ENCODE assay signal across 18 cellular contexts in the genomic region with DNA sequence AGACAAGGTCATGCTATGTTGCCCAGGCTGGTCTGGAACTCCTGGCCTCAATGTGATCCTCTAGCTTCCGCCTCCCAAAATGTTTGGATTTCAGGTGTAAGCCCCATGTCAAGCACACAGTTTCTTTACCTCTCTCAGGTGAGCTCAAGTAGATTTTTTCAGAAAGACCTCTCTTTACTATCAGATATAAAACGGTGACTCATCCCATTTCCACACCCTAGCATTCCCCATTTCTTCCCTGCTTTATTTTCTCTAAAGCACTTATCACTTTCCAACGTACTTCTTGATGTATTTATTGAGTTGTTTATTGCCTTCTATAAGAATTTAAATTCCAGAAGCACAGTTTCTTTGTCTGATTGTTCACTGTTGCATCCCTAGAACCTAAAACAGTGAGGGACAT. TPM values are rescaled to one million over a fixed set of nuclear protein-coding genes. Genes with fewer than 3 reads are reported as not detected.
DNase-seq lines count a peak whose midpoint lies in the region; ATAC-seq, FAIRE-seq and TF ChIP-seq lines count a peak whose summit lies in the region.
"Had no signal": no experiment of that assay in that cellular context is flagged by ENCODE, and none has a peak within 500 bp of the region (broad histone marks: within the 10 kb centered on the region; RNA-seq: fewer than 3 reads in every experiment).

No MANE protein-coding gene starts in this region.

- H3K4me3 ChIP-seq in A549: no peak overlapping the region
- H3K4me3 ChIP-seq in K562: no peak overlapping the region
- no peak overlapping the region for H3K4me3 ChIP-seq in keratinocyte (ENCODE audit: control insufficient read depth in 2 of 3, extremely low read depth in 1 of 3, insufficient read depth in 2 of 3, low read depth in 1 of 3, low read length in 3 of 3)
- H3K4me3 ChIP-seq in HepG2 (replicated peaks in 1 of 3; ENCODE audit: insufficient read depth in 1 of 3, low read depth in 2 of 3, low read length in 3 of 3): no peak overlapping the region

- no peak for ATAC-seq in A549
- ATAC-seq in K562: no peak
- no peak for ATAC-seq in HepG2
- ATAC-seq: Right ventricle myocardium inferior, SK-N-SH treated with all-trans-retinoic acid at 6 μM for 48 hours had no signal

- DNase-seq in A549 (ENCODE audit: low read depth in 1 of 2, low spot score in 1 of 2) (no peak), HT-29 (ENCODE audit: low spot score) (peak; percentile 22), K562 (ENCODE audit: extremely low read depth in 1 of 4, low spot score in 3 of 4) (no peak), keratinocyte (ENCODE audit: low read depth, low spot score) (no peak), NCI-H1048 (lab: John Stamatoyannopoulos, UW) (no peak), HepG2 (ENCODE audit: low spot score) (no peak), progenitor cell of endocrine pancreas (ENCODE audit: low spot score, unreplicated experiment) (no peak), G401 (ENCODE audit: low spot score) (no peak)
- DNase-seq: DMS79 treated with DMSO at 0.1 percent for 48 hours, GDM1, IMR-90, NCI-H1694, NCI-H2107, NCI-H345 had no signal

- H3K27me3 Mint-ChIP-seq in progenitor cell of endocrine pancreas: no peaks in the 10 kb centered on the region

- BruUV-seq in K562 (replicated peaks; lab: Mats Ljungman, UMichigan): no TSS peak
- BruUV-seq in HepG2 (replicated peaks; lab: Mats Ljungman, UMichigan): no TSS peak

- H3K36me3 ChIP-seq in K562 (ENCODE audit: control insufficient read depth, insufficient read depth, low read length) (peaks cover 13% of the 10 kb centered on the region; the same call in 2 of the 3 replicates), keratinocyte (ENCODE audit: control insufficient read depth in 2 of 2, extremely low read depth in 1 of 2, insufficient read depth in 2 of 2, low read length in 2 of 2) (peaks cover 1 to 2% of the 10 kb centered on the region in 2 experiments), HepG2 (replicated peaks in 1 of 2; ENCODE audit: control insufficient read depth in 1 of 2, insufficient read depth in 2 of 2, low read length in 2 of 2) (peaks cover 1 to 2% of the 10 kb centered on the region in 2 experiments; a peak in 1 of 5 replicates)

- H3K9me1 ChIP-seq in K562 (ENCODE audit: control insufficient read depth, insufficient read depth, low read length) (no peaks in the 10 kb centered on the region), keratinocyte (ENCODE audit: control insufficient read depth, extremely low read depth, insufficient read depth, low read length) (no peaks in the 10 kb centered on the region)

- peaks cover 50% of the 10 kb centered on the region for H3K79me2 ChIP-seq in K562 (ENCODE audit: control insufficient read depth, insufficient read depth, low read length)
- H3K79me2 ChIP-seq in keratinocyte (ENCODE audit: control insufficient read depth, insufficient read depth, low read length): peaks cover 52% of the 10 kb centered on the region
- peaks cover 42% of the 10 kb centered on the region for H3K79me2 ChIP-seq in HepG2 (ENCODE audit: insufficient read depth, low read length)

- H3K27ac ChIP-seq in A549 (no peak overlapping the region), K562 (ENCODE audit: extremely low read depth, low read depth, low read length) (no peak overlapping the region), keratinocyte (ENCODE audit: control insufficient read depth, insufficient read depth, low read length) (peak overlapping the region; percentile 6), HepG2 (ENCODE audit: extremely low read length, insufficient read depth, low read length) (no peak overlapping the region)
- H3K27ac ChIP-seq: C4-2B had no signal

- H3K9me3 ChIP-seq in A549 (no peaks in the 10 kb centered on the region), K562 (replicated peaks; ENCODE audit: control insufficient read depth, insufficient read depth, low read depth, low read length) (no peaks in the 10 kb centered on the region), keratinocyte (ENCODE audit: control insufficient read depth, low read depth, low read length) (no peaks in the 10 kb centered on the region), HepG2 (ENCODE audit: low read length) (no peaks in the 10 kb centered on the region)

- 74% methylated on average over 3 of the region's 3 CpGs for WGBS in A549 (ENCODE audit: missing lambda C conversion rate)
- WGBS in K562 (ENCODE audit: insufficient coverage, low coverage, missing lambda C conversion rate): 45% methylated on average over 3 of the region's 3 CpGs
- WGBS in HepG2 (ENCODE audit: low lambda C conversion rate): 94% methylated on average over 3 of the region's 3 CpGs

- H3K4me1 ChIP-seq in A549 (peaks cover 18% of the 10 kb centered on the region; the same call in 2 of the 3 replicates), K562 (replicated peaks in 1 of 2; ENCODE audit: control insufficient read depth in 2 of 2, insufficient read depth in 2 of 2, low read length in 2 of 2) (no peaks in the 10 kb centered on the region; a peak in 1 of 5 replicates), keratinocyte (ENCODE audit: control insufficient read depth, extremely low read depth, insufficient read depth, low read length) (peaks cover 10% of the 10 kb centered on the region), HepG2 (ENCODE audit: insufficient read depth, low read length) (peaks cover 32% of the 10 kb centered on the region)

- peaks cover 15% of the 10 kb centered on the region for H3K4me1 Mint-ChIP-seq in progenitor cell of endocrine pancreas (ENCODE audit: low read depth)

- dilution Hi-C loops in keratinocyte (cut with MboI; ENCODE audit: extremely low pct_ligation_motif_present, low sequenced_read_pairs): no loop called here

- POLR2A ChIA-PET in A549 (lab: Yijun Ruan, JAX) (no interaction called here), K562 (lab: Yijun Ruan, JAX) (interaction anchor here (1.1 kb wide), 2 partner anchors 9 to 202 kb away, joined by 3 read pairs; no protein-coding TSS in a partner anchor), HepG2 (lab: Yijun Ruan, JAX) (interaction anchor here (0.8 to 2.5 kb wide), 2 partner anchors 113 to 127 kb away, joined by 3 to 7 read pairs; no protein-coding TSS in a partner anchor)

- H2AFZ ChIP-seq in K562 (ENCODE audit: low read depth, low read length) (no peak overlapping the region), keratinocyte (ENCODE audit: control insufficient read depth, low read length) (no peak overlapping the region), HepG2 (ENCODE audit: low read length) (no peak overlapping the region)

- TF ChIP-seq RAD21 in A549 (conservative IDR thresholded peaks at IDR 0.05 in 1 of 2, IDR thresholded peaks at IDR 0.05 in 1 of 2) (no peak), K562 (CRISPR knock-in tag; conservative IDR thresholded peaks at IDR 0.05 in 1 of 2, IDR thresholded peaks at IDR 0.05 in 1 of 2) (no peak), HepG2 (CRISPR knock-in tag; IDR thresholded peaks at IDR 0.05) (no peak)

- no peaks in the 10 kb centered on the region for H4K20me1 ChIP-seq in K562 (replicated peaks; ENCODE audit: control insufficient read depth, insufficient read depth, low read length)
- H4K20me1 ChIP-seq in keratinocyte (ENCODE audit: control insufficient read depth, extremely low read depth, insufficient read depth, low read length): no peaks in the 10 kb centered on the region
- H4K20me1 ChIP-seq in HepG2 (ENCODE audit: insufficient read depth, low read length): 0 out of 2 replicates have a peak, but pooled peaks cover 2% of the 10 kb centered on the region

- H3K9ac ChIP-seq in K562 (ENCODE audit: insufficient read depth in 1 of 2, low read depth in 2 of 2, low read length in 2 of 2) (no peak overlapping the region), keratinocyte (ENCODE audit: control insufficient read depth, extremely low read depth, insufficient read depth, low read length) (no peak overlapping the region), HepG2 (ENCODE audit: insufficient read depth, low read depth, low read length) (no peak overlapping the region)

- TF ChIP-seq CTCF in A549 (IDR thresholded peaks at IDR 0.05) (no peak), K562 (IDR thresholded peaks at IDR 0.05 in 2 of 3, conservative IDR thresholded peaks at IDR 0.05 in 1 of 3; ENCODE audit: insufficient read depth in 2 of 3, low read depth in 1 of 3, low read length in 3 of 3) (no peak), keratinocyte (optimal IDR thresholded peaks at IDR 0.05 in 1 of 3, IDR thresholded peaks at IDR 0.05 in 1 of 3, conservative IDR thresholded peaks at IDR 0.05 in 1 of 3; ENCODE audit: extremely low read depth in 1 of 3, insufficient read depth in 2 of 3, low read length in 3 of 3) (no peak), HepG2 (CRISPR knock-in tag; IDR thresholded peaks at IDR 0.05) (no peak), progenitor cell of endocrine pancreas (IDR thresholded peaks at IDR 0.05; ENCODE audit: unreplicated experiment) (no peak)

- no peak overlapping the region for H3K4me3 Mint-ChIP-seq in progenitor cell of endocrine pancreas (ENCODE audit: low read depth)

- H3K4me2 ChIP-seq in A549 (no peak overlapping the region), K562 (ENCODE audit: insufficient read depth, low read length) (no peak overlapping the region), keratinocyte (ENCODE audit: control insufficient read depth, extremely low read depth, insufficient read depth, low read depth, low read length) (no peak overlapping the region), HepG2 (ENCODE audit: low read depth, low read length) (no peak overlapping the region)

- no peak overlapping the region for H3K27ac Mint-ChIP-seq in progenitor cell of endocrine pancreas

- H3K27me3 ChIP-seq in K562 (ENCODE audit: control insufficient read depth in 2 of 2, insufficient read depth in 2 of 2, low read length in 2 of 2): no peaks in the 10 kb centered on the region
- no peaks in the 10 kb centered on the region for H3K27me3 ChIP-seq in keratinocyte (ENCODE audit: control insufficient read depth, extremely low read depth, insufficient read depth, low read length)
- H3K27me3 ChIP-seq in HepG2 (ENCODE audit: control insufficient read depth in 1 of 2, insufficient read depth in 2 of 2, low read length in 2 of 2): no peaks in the 10 kb centered on the region; a peak in 1 of 5 replicates

- no peak for TF ChIP-seq EP300 in A549 (IDR thresholded peaks at IDR 0.05)
- no peak for TF ChIP-seq EP300 in K562 (IDR thresholded peaks at IDR 0.05; ENCODE audit: low read length)
- TF ChIP-seq EP300 in HepG2 (IDR thresholded peaks at IDR 0.05; ENCODE audit: low read depth in 2 of 2, low read length in 2 of 2): no peak
- no peak for TF ChIP-seq EP300 in HepG2 (CRISPR knock-in tag; IDR thresholded peaks at IDR 0.05; ENCODE audit: borderline replicate concordance)

- intact Hi-C loops in K562 (cut with micrococcal nuclease) (loop anchor here (10.0 kb wide), 1 partner anchor 288 kb away; a partner anchor contains a TSS), HepG2 (cut with micrococcal nuclease; ENCODE audit: unreplicated experiment) (loop anchor here (10.0 kb wide), 1 partner anchor 128 kb away; a partner anchor contains a TSS)

- in situ Hi-C loops in K562 (cut with MboI): no loop called here
- in situ Hi-C loops in HepG2 (cut with HindIII; ENCODE audit: extremely low pct_ligation_motif_present, low pct_unique_long_range_greater_than_20kb): no loop called here
- in situ Hi-C loops in G401 (cut with HindIII; ENCODE audit: low sequenced_read_pairs): no loop called here

- CTCF ChIA-PET in A549 (lab: Yijun Ruan, JAX): interaction anchor here (0.7 to 1.2 kb wide), 2 partner anchors 17 to 19 kb away, joined by 3 to 4 read pairs; no protein-coding TSS in a partner anchor
- CTCF ChIA-PET in K562 (lab: Yijun Ruan, JAX; ENCODE audit: low intra/inter-chr PET ratio): no interaction called here
- CTCF ChIA-PET in HepG2 (lab: Yijun Ruan, JAX; ENCODE audit: low intra/inter-chr PET ratio, low total read pairs): no interaction called here

- TF ChIP-seq POLR2A in A549 (IDR thresholded peaks at IDR 0.05; ENCODE audit: low read length) (no peak), K562 (conservative IDR thresholded peaks at IDR 0.05) (no peak), HepG2 (IDR thresholded peaks at IDR 0.05; ENCODE audit: insufficient read depth in 1 of 2, low read depth in 2 of 2, low read length in 2 of 2) (no peak)

- H3K36me3 Mint-ChIP-seq in progenitor cell of endocrine pancreas (ENCODE audit: insufficient read depth): peaks cover 6% of the 10 kb centered on the region

- FAIRE-seq in A549 (lab: Jason Lieb, UNC) (no peak), K562 (lab: Jason Lieb, UNC) (no peak), keratinocyte (lab: Jason Lieb, UNC) (no peak), HepG2 (lab: Jason Lieb, UNC) (no peak)
- FAIRE-seq: H1 had no signal

- no peaks in the 10 kb centered on the region for H3K9me3 Mint-ChIP-seq in progenitor cell of endocrine pancreas (ENCODE audit: low read depth)

RNA-seq across cellular contexts. Expression of a gene that starts 3.7 kb away (rescaled TPM):
- polyA plus RNA-seq in A549 (2011; rRNA removed): 161 and 233 TPM in 2 replicates
- 117 and 153 TPM in 2 replicates for polyA plus RNA-seq in A549 (2012; cell fraction: cytosol; rRNA removed)
- 71.5 and 111 TPM in 2 replicates for polyA plus RNA-seq in A549 (2012; cell fraction: nucleus; rRNA removed)
- polyA plus RNA-seq in A549 (2017; fragmentation: RNase III; extraction: RNeasy Plus Mini Kit Qiagen cat#74134 plus additional on column Dnase treatment): 111 to 116 TPM (median 112 TPM) in 3 replicates
- 145 and 183 TPM in 2 replicates for polyA minus RNA-seq in A549 (2011; rRNA and poly(A)+ RNA removed)
- total RNA-seq in HT-29 (2014; rRNA removed; shearing (Covaris generic)): 73.0 and 80.0 TPM in 2 replicates
- 26.5 and 34.7 TPM in 2 replicates for total RNA-seq in K562 (2011; cell fraction: chromatin; rRNA removed; ENCODE audit: low replicate concordance)
- total RNA-seq in K562 (2011; cell fraction: nucleolus; rRNA removed): 17.3 and 20.5 TPM in 2 replicates
- 22.3 and 32.9 TPM in 2 replicates for total RNA-seq in K562 (2011; cell fraction: nucleoplasm; rRNA removed)
- 60.0 and 78.1 TPM in 2 replicates for total RNA-seq in K562 (2014; rRNA removed)
- 51.8 and 53.1 TPM in 2 replicates for total RNA-seq in K562 (2014; rRNA removed; fragmentation: Illumina TruSeq; extraction: Trizol)
- total RNA-seq in K562 (2015; rRNA removed; fragmentation: Illumina TruSeq; extraction: Trizol): 67.8 and 71.0 TPM in 2 replicates
- 43.5 and 46.7 TPM in 2 replicates for total RNA-seq in K562 (2021)
- polyA plus RNA-seq in K562 (2011; rRNA removed): 124 and 141 TPM in 2 replicates
- polyA plus RNA-seq in K562 (2011; cell fraction: cytosol; rRNA removed): 204 and 229 TPM in 2 replicates
- 54.0 and 64.0 TPM in 2 replicates for polyA plus RNA-seq in K562 (2011; cell fraction: nucleus; rRNA removed)
- 47.6 and 122 TPM in 2 replicates for polyA plus RNA-seq in K562 (2012)
- polyA plus RNA-seq in K562 (2014; fragmentation: Illumina TruSeq; extraction: Trizol): 138 and 169 TPM in 2 replicates
- polyA plus RNA-seq in K562 (2014; fragmentation: Nextera tagmentation; extraction: Ambion mirVana): 10 to 100 TPM; 24.6 to 30.0 TPM
- polyA plus RNA-seq in K562 (2014; rRNA removed): 71.5 and 79.6 TPM in 2 replicates
- polyA minus RNA-seq in K562 (2011; rRNA and poly(A)+ RNA removed): 73.2 and 73.6 TPM in 2 replicates
- 57.9 and 64.6 TPM in 2 replicates for polyA minus RNA-seq in K562 (2011; cell fraction: cytosol; rRNA and poly(A)+ RNA removed)
- polyA minus RNA-seq in K562 (2011; cell fraction: nucleus; rRNA and poly(A)+ RNA removed): 10.6 and 21.5 TPM in 2 replicates
- polyA plus RNA-seq in keratinocyte: 113 to 148 TPM (median 130 TPM) in 3 replicates
- 354 TPM for polyA plus RNA-seq in keratinocyte (2011; ENCODE audit: low read depth)
- polyA plus RNA-seq in keratinocyte (2011; cell fraction: cytosol; rRNA removed): 106 and 170 TPM in 2 replicates
- polyA plus RNA-seq in keratinocyte (2011; cell fraction: nucleus; rRNA removed): 109 and 113 TPM in 2 replicates
- 50.9 and 79.5 TPM in 2 replicates for polyA plus RNA-seq in keratinocyte (2012; ENCODE audit: low replicate concordance)
- 102 to 125 TPM (median 114 TPM) in 3 replicates for polyA minus RNA-seq in keratinocyte
- 54.1 TPM for polyA minus RNA-seq in keratinocyte (2011; cell fraction: cytosol; rRNA and poly(A)+ RNA removed)
- polyA minus RNA-seq in keratinocyte (2011; cell fraction: nucleus; rRNA and poly(A)+ RNA removed): 30.3 and 63.8 TPM in 2 replicates
- 69.3 and 96.3 TPM in 2 replicates for total RNA-seq in HepG2 (2016; rRNA removed; fragmentation: Illumina TruSeq; extraction: Trizol)
- total RNA-seq in HepG2 (2016; cell fraction: cytosol; rRNA removed; fragmentation: Illumina TruSeq; extraction: Trizol; ENCODE audit: low read depth): 42.6 and 49.6 TPM in 2 replicates
- 69.2 and 93.6 TPM in 2 replicates for total RNA-seq in HepG2 (2016; cell fraction: insoluble cytoplasmic fraction; rRNA removed; fragmentation: Illumina TruSeq; extraction: Trizol)
- 62.9 and 65.2 TPM in 2 replicates for total RNA-seq in HepG2 (2016; cell fraction: membrane; rRNA removed; fragmentation: Illumina TruSeq; extraction: Trizol)
- 40.0 and 40.5 TPM in 2 replicates for total RNA-seq in HepG2 (2016; cell fraction: nucleus; rRNA removed; fragmentation: Illumina TruSeq; extraction: Trizol)
- polyA plus RNA-seq in HepG2 (2011; rRNA removed): 200 and 206 TPM in 2 replicates
- polyA plus RNA-seq in HepG2 (2011; cell fraction: cytosol; rRNA removed): 205 and 263 TPM in 2 replicates
- 61.2 and 66.6 TPM in 2 replicates for polyA plus RNA-seq in HepG2 (2011; cell fraction: nucleus; rRNA removed)
- 67.4 and 72.7 TPM in 2 replicates for polyA plus RNA-seq in HepG2 (2012)
- 39.8 and 45.7 TPM in 2 replicates for polyA plus RNA-seq in HepG2 (2016; cell fraction: cytosol; fragmentation: Illumina TruSeq; extraction: Trizol; ENCODE audit: low read depth)
- polyA plus RNA-seq in HepG2 (2016; cell fraction: insoluble cytoplasmic fraction; fragmentation: Illumina TruSeq; extraction: Trizol; ENCODE audit: low read depth): 96.4 and 113 TPM in 2 replicates
- polyA plus RNA-seq in HepG2 (2016; cell fraction: membrane; fragmentation: Illumina TruSeq; extraction: Trizol; ENCODE audit: low read depth): 42.9 and 46.6 TPM in 2 replicates
- polyA plus RNA-seq in HepG2 (2016; cell fraction: nucleus; fragmentation: Illumina TruSeq; extraction: Trizol; ENCODE audit: insufficient read depth, low read depth): 42.6 and 45.8 TPM in 2 replicates
- polyA minus RNA-seq in HepG2 (2011; rRNA and poly(A)+ RNA removed; ENCODE audit: low replicate concordance): 155 and 281 TPM in 2 replicates
- 86.9 and 105 TPM in 2 replicates for polyA minus RNA-seq in HepG2 (2011; cell fraction: cytosol; rRNA and poly(A)+ RNA removed)
- polyA minus RNA-seq in HepG2 (2011; cell fraction: nucleus; rRNA and poly(A)+ RNA removed): 52.0 and 73.0 TPM in 2 replicates
- total RNA-seq in progenitor cell of endocrine pancreas: 58.5 and 64.5 TPM in 2 replicates
- 71.3 and 111 TPM in 2 replicates for total RNA-seq in G401 (2014; rRNA removed; shearing (Covaris generic))
